9 cellular contexts compared by ENCODE assay signal in genomic region chr14:102215522-102216250, GRCh38.
DNase-seq lines count a peak whose midpoint lies in the region; ATAC-seq lines count a peak whose summit lies in the region.
"Had no signal": no experiment of that assay in that cellular context is flagged by ENCODE, and none has a peak within 500 bp of the region (broad histone marks: within the 10 kb centered on the region; RNA-seq: fewer than 3 reads in every experiment).

No MANE protein-coding gene starts in this region.

- DNase-seq in Right ventricle myocardium inferior (ENCODE audit: missing footprints) = no peak
- no peak for DNase-seq in cardiac septum (ENCODE audit: low spot score)
- DNase-seq in caudate nucleus (lab: John Stamatoyannopoulos, UW) = peak in 38 of 61 donors; percentile 16 to 84 (median 49)
- DNase-seq in mesendoderm = peak; percentile 27
- DNase-seq in activated CD4-positive, alpha-beta T cell treated with anti-CD3 and anti-CD28 coated beads for 1 hour = no peak
- no peak for DNase-seq in NCI-H226
- DNase-seq: PC-9 had no signal

- no peaks in the 10 kb centered on the region for H3K27me3 ChIP-seq in mesendoderm (ENCODE audit: insufficient read depth, low read length, poor library complexity)

- no peak overlapping the region for H2BK5ac ChIP-seq in mesendoderm (ENCODE audit: low read length)

- no peak overlapping the region for H3K23ac ChIP-seq in mesendoderm (ENCODE audit: low read length)

- H3K36me3 ChIP-seq in mesendoderm (ENCODE audit: control insufficient read depth, insufficient read depth, low read length) = no peaks in the 10 kb centered on the region

- H4K5ac ChIP-seq in mesendoderm (ENCODE audit: low read length) = no peak overlapping the region

- H3K79me2 ChIP-seq in mesendoderm (ENCODE audit: control insufficient read depth, insufficient read depth, low read length) = peaks cover 2% of the 10 kb centered on the region

- H3K79me1 ChIP-seq in mesendoderm (ENCODE audit: low read length) = peaks cover 25% of the 10 kb centered on the region

- peak overlapping the region; percentile 29 for H3K56ac ChIP-seq in mesendoderm (ENCODE audit: low read length)

- H3K27ac ChIP-seq in caudate nucleus (ENCODE audit: low read depth, low read length) (peak overlapping the region; percentile 78), mesendoderm (ENCODE audit: low read depth, low read length) (no peak overlapping the region)
- H3K27ac ChIP-seq: PC-9 had no signal

- H3K4me1 ChIP-seq in mesendoderm (ENCODE audit: control insufficient read depth, low read depth, low read length) = peaks cover 2% of the 10 kb centered on the region

- no peak overlapping the region for H2BK120ac ChIP-seq in mesendoderm (ENCODE audit: low read depth, low read length)

- no peak overlapping the region for H3K4me3 ChIP-seq in mesendoderm (ENCODE audit: low read length)
- H3K4me3 ChIP-seq: PC-9 had no signal

- H2BK15ac ChIP-seq in mesendoderm (replicated peaks; ENCODE audit: low read depth) = no peak overlapping the region

- no peak overlapping the region for H3K9ac ChIP-seq in mesendoderm (ENCODE audit: low read length)

- H3K4me2 ChIP-seq in mesendoderm (ENCODE audit: low read length) = no peak overlapping the region
- H3K4me2 ChIP-seq: PC-9 had no signal

- peak; percentile 81 for ATAC-seq in Right ventricle myocardium inferior
- no peak for ATAC-seq in GM18870 (IDR thresholded peaks at IDR 0.05; ENCODE audit: unreplicated experiment)
- ATAC-seq in HG02623 (IDR thresholded peaks at IDR 0.05; ENCODE audit: unreplicated experiment) = no peak

- H3K18ac ChIP-seq in mesendoderm (ENCODE audit: low read length) = no peak overlapping the region

- H2AK5ac ChIP-seq in mesendoderm (ENCODE audit: low read length) = no peak overlapping the region

- WGBS in mesendoderm (ENCODE audit: extremely low coverage, insufficient coverage, low lambda C conversion rate) = no CpG with 5 or more reads among the region's 23 CpGs

- no peak overlapping the region for H4K8ac ChIP-seq in mesendoderm (ENCODE audit: low read depth, low read length)

- intact Hi-C loops in Right ventricle myocardium inferior (cut with DNase I) (loop anchor here (5.0 kb wide), 1 partner anchor 102 kb away; the partner anchor contains the start of gene ZNF839), cardiac septum (cut with DNase I) (no loop called here)

- H3K4ac ChIP-seq in mesendoderm (ENCODE audit: low read depth, low read length) = no peak overlapping the region

Comparison
In these comparisons a context has a peak if more than half of its experiments do, and no peak if none do; other contexts are left out.
1. DNase-seq: peak in caudate nucleus (38 of 61) and mesendoderm (single experiment); none in Right ventricle myocardium inferior (single experiment), cardiac septum (single experiment), activated CD4-positive, alpha-beta T cell treated with anti-CD3 and anti-CD28 coated beads for 1 hour (single experiment) and NCI-H226 (single experiment).